19 cellular contexts compared by ENCODE assay signal in the genomic region with DNA sequence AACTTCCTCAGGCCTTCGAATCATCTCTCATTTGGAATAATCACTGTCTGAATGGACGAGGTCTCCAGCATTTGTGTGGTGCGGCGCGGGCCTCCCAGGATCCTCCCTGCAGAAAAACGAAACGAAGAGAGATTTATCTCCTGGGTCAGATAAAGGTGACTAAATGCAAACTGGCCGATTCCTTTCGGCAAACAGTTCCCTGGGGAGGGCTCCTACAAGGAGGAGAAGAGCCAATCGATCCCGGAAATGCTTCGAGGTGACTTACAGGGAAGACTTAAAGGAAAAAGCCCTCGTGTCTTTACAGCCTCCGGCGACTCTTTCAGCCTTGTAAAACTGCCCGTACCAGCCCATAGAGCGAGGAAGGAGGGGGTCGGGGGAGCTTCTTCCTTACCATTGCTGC.
A peak's percentile ranks its signal among the peaks of the same experiment; 100 is the strongest.
DNase-seq lines count a peak whose midpoint lies in the region; ATAC-seq, FAIRE-seq and TF ChIP-seq lines count a peak whose summit lies in the region.
"Had no signal": no experiment of that assay in that cellular context is flagged by ENCODE, and none has a peak within 500 bp of the region (broad histone marks: within the 10 kb centered on the region; RNA-seq: fewer than 3 reads in every experiment).

No MANE protein-coding gene starts in this region.

- no peaks in the 10 kb centered on the region; the same call in 1 of the 2 replicates for H3K9me1 ChIP-seq in IMR-90 (ENCODE audit: insufficient read depth, low read length)

- H3K27ac ChIP-seq in IMR-90 (ENCODE audit: insufficient read depth, low read length) (no peak overlapping the region), coronary artery (no peak overlapping the region)
- H3K27ac ChIP-seq: RWPE1, SJCRH30 had no signal

- no peak overlapping the region for H3K18ac ChIP-seq in IMR-90 (ENCODE audit: low read depth, low read length)

- POLR2A ChIA-PET in IMR-90 (lab: Charles Lee; ENCODE audit: unreplicated experiment) = no interaction called here

- no TSS peak for BruUV-seq in IMR-90 (replicated peaks; lab: Mats Ljungman, UMichigan)

- intact Hi-C loops in IMR-90 (cut with micrococcal nuclease) = no loop called here

- H2BK5ac ChIP-seq in IMR-90 (ENCODE audit: low read depth, low read length, poor library complexity, severe bottlenecking) = no peak overlapping the region

- no peak overlapping the region for H2AK9ac ChIP-seq in IMR-90 (replicated peaks; ENCODE audit: low read depth, low read length, poor library complexity)

- H3K9me3 ChIP-seq in IMR-90 (ENCODE audit: control insufficient read depth, insufficient read depth, low read length) = peaks cover 4% of the 10 kb centered on the region; the same call in 1 of the 2 replicates
- no peaks in the 10 kb centered on the region for H3K9me3 ChIP-seq in iPS-15b (ENCODE audit: control insufficient read depth, insufficient read depth, low read length)
- H3K9me3 ChIP-seq: HAP-1, SJCRH30 had no signal

- DNase-seq in IMR-90 = no peak
- DNase-seq in mucosa of gallbladder (ENCODE audit: low spot score) = peak; percentile 21
- no peak for DNase-seq in urothelium cell line (ENCODE audit: low spot score)
- no peak for DNase-seq in coronary artery (ENCODE audit: low spot score)
- DNase-seq in dermis blood vessel endothelial cell = no peak
- DNase-seq in SKM-1 (lab: John Stamatoyannopoulos, UW; ENCODE audit: unreplicated experiment) = no peak
- DNase-seq: BE2C; CD8-positive, alpha-beta T cell; DMS 273 treated with DMSO at 0.1 percent for 48 hours; MV-4-11; NCI-H1436; NCI-H2081 treated with DMSO at 0.1 percent for 48 hours; NCI-H2227 treated with DMSO at 0.1 percent for 48 hours; NCI-H526; NK-92 treated with Interleukin-12 subunit alpha and Interleukin-12 subunit beta, amount 100 ng/mL, for 24 hours; SJCRH30 had no signal

- no peak overlapping the region for H4K91ac ChIP-seq in IMR-90 (ENCODE audit: insufficient read depth, low read depth, low read length)

- no peak overlapping the region for H3K23ac ChIP-seq in IMR-90 (ENCODE audit: low read depth, low read length)

- H2AFZ ChIP-seq in IMR-90 (replicated peaks; ENCODE audit: low read length, poor library complexity) = peak overlapping the region; percentile 52

- ATAC-seq in IMR-90 (ENCODE audit: low read depth) = no peak
- ATAC-seq: CD8-positive, alpha-beta T cell had no signal

- H3K4me1 ChIP-seq in IMR-90 (ENCODE audit: control insufficient read depth, insufficient read depth, low read length) = no peaks in the 10 kb centered on the region
- peaks cover 19% of the 10 kb centered on the region for H3K4me1 ChIP-seq in iPS-15b (ENCODE audit: control insufficient read depth, insufficient read depth, low read length)
- H3K4me1 ChIP-seq: HAP-1 had no signal

- no peak overlapping the region for H3K4me3 ChIP-seq in IMR-90 (ENCODE audit: insufficient read depth, low read depth, low read length)
- H3K4me3 ChIP-seq in iPS-15b (ENCODE audit: low read depth, low read length) = peak overlapping the region; percentile 16
- H3K4me3 ChIP-seq in coronary artery = no peak overlapping the region
- H3K4me3 ChIP-seq: HAP-1, SJCRH30 had no signal

- TF ChIP-seq CTCF in IMR-90 (conservative IDR thresholded peaks at IDR 0.05; ENCODE audit: low read depth, low read length) (no peak), coronary artery (IDR thresholded peaks at IDR 0.05) (no peak)

- H3K56ac ChIP-seq in IMR-90 (ENCODE audit: extremely low read depth, insufficient read depth, low read length) = no peak overlapping the region

- dilution Hi-C loops in IMR-90 (cut with HindIII; ENCODE audit: low sequenced_read_pairs, unreplicated experiment) = no loop called here

- H4K20me1 ChIP-seq in IMR-90 (ENCODE audit: insufficient read depth, low read length) = no peaks in the 10 kb centered on the region

- peaks cover 5% of the 10 kb centered on the region for H3K36me3 ChIP-seq in IMR-90 (ENCODE audit: control insufficient read depth, insufficient read depth, low read length)
- no peaks in the 10 kb centered on the region for H3K36me3 ChIP-seq in iPS-15b (ENCODE audit: control insufficient read depth, insufficient read depth, low read length)
- H3K36me3 ChIP-seq: HAP-1, SJCRH30 had no signal

- in situ Hi-C loops in IMR-90 (cut with MboI; ENCODE audit: low sequenced_read_pairs) = no loop called here

- no peak for TF ChIP-seq RAD21 in IMR-90 (IDR thresholded peaks at IDR 0.05; ENCODE audit: low read length)

- H2BK15ac ChIP-seq in IMR-90 (ENCODE audit: low read depth, low read length) = no peak overlapping the region

- H2AK5ac ChIP-seq in IMR-90 (ENCODE audit: low read depth, low read length) = no peak overlapping the region

- no peak overlapping the region; the same call in 1 of the 2 replicates for H3K4me2 ChIP-seq in IMR-90 (ENCODE audit: low read depth, low read length)

- no peak overlapping the region for H2BK120ac ChIP-seq in IMR-90 (ENCODE audit: low read depth, low read length)

- H3K27me3 ChIP-seq in IMR-90 (ENCODE audit: control insufficient read depth, insufficient read depth, low read length) (no peaks in the 10 kb centered on the region), iPS-15b (ENCODE audit: control insufficient read depth, insufficient read depth, low read length) (peaks cover 17% of the 10 kb centered on the region)
- H3K27me3 ChIP-seq: BE2C, SJCRH30 had no signal

- H3K9ac ChIP-seq in IMR-90 (ENCODE audit: low read depth, low read length) (no peak overlapping the region), iPS-15b (ENCODE audit: low read depth, low read length) (no peak overlapping the region)

- H3K4ac ChIP-seq in IMR-90 (ENCODE audit: low read depth, low read length) = no peak overlapping the region

- no peaks in the 10 kb centered on the region for H3K79me1 ChIP-seq in IMR-90 (ENCODE audit: low read depth in 1 of 2, low read length in 2 of 2)

- no peak overlapping the region for H4K8ac ChIP-seq in IMR-90 (ENCODE audit: low read depth in 2 of 2, low read length in 2 of 2)

- no peak overlapping the region for H3K14ac ChIP-seq in IMR-90 (replicated peaks; ENCODE audit: low read depth, low read length)

- H2BK20ac ChIP-seq in IMR-90 (ENCODE audit: low read depth, low read length) = no peak overlapping the region

- no peak overlapping the region for H4K5ac ChIP-seq in IMR-90 (ENCODE audit: low read depth, low read length)

- WGBS in IMR-90 (ENCODE audit: extremely low coverage in 2 of 2, insufficient read length in 1 of 2), 2 experiments = 45% methylated on average over 11 of the region's 18 CpGs; no CpG with 5 or more reads in 1 of the 2 experiments

- peak; percentile 75 for FAIRE-seq in urothelium cell line (lab: Jason Lieb, UNC)

- CTCF ChIA-PET in IMR-90 (lab: Yijun Ruan, JAX) = no interaction called here

- no peak for TF ChIP-seq POLR2A in IMR-90 (IDR thresholded peaks at IDR 0.05; ENCODE audit: low read depth, low read length)

TF ChIP-seq in IMR-90, 13 proteins besides CTCF, POLR2A, EP300 and RAD21:
- TF ChIP-seq RFX5 (IDR thresholded peaks at IDR 0.05; ENCODE audit: low read depth, low read length) (no peak), NFE2L2 (IDR thresholded peaks at IDR 0.05; ENCODE audit: low read depth, low read length) (no peak), MXI1 (IDR thresholded peaks at IDR 0.05; ENCODE audit: borderline replicate concordance, low read depth, low read length) (no peak), FOS (IDR thresholded peaks at IDR 0.05; ENCODE audit: low read depth, low read length) (no peak), MAFK (IDR thresholded peaks at IDR 0.05; ENCODE audit: low read depth, low read length) (no peak), SMC3 (IDR thresholded peaks at IDR 0.05; ENCODE audit: low read depth, low read length) (no peak), CEBPB (IDR thresholded peaks at IDR 0.05; ENCODE audit: low read depth, low read length) (no peak), MAZ (IDR thresholded peaks at IDR 0.05; ENCODE audit: borderline replicate concordance, low read depth, low read length) (no peak), RCOR1 (IDR thresholded peaks at IDR 0.05; ENCODE audit: insufficient replicate concordance, low read length) (no peak), BHLHE40 (IDR thresholded peaks at IDR 0.05; ENCODE audit: low read depth, low read length) (no peak), CHD1 (IDR thresholded peaks at IDR 0.05; ENCODE audit: low read depth, low read length) (no peak)
- TF ChIP-seq, protein P1, sequence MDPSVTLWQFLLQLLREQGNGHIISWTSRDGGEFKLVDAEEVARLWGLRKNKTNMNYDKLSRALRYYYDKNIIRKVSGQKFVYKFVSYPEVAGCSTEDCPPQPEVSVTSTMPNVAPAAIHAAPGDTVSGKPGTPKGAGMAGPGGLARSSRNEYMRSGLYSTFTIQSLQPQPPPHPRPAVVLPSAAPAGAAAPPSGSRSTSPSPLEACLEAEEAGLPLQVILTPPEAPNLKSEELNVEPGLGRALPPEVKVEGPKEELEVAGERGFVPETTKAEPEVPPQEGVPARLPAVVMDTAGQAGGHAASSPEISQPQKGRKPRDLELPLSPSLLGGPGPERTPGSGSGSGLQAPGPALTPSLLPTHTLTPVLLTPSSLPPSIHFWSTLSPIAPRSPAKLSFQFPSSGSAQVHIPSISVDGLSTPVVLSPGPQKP (IDR thresholded peaks at IDR 0.05; ENCODE audit: borderline replicate concordance, low read depth, low read length) = no peak
- TF ChIP-seq, protein P2, sequence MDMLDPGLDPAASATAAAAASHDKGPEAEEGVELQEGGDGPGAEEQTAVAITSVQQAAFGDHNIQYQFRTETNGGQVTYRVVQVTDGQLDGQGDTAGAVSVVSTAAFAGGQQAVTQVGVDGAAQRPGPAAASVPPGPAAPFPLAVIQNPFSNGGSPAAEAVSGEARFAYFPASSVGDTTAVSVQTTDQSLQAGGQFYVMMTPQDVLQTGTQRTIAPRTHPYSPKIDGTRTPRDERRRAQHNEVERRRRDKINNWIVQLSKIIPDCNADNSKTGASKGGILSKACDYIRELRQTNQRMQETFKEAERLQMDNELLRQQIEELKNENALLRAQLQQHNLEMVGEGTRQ (IDR thresholded peaks at IDR 0.05; ENCODE audit: low read depth, low read length) = no peak
